ENCODE assay signal across 1 cellular context in the genomic region with DNA sequence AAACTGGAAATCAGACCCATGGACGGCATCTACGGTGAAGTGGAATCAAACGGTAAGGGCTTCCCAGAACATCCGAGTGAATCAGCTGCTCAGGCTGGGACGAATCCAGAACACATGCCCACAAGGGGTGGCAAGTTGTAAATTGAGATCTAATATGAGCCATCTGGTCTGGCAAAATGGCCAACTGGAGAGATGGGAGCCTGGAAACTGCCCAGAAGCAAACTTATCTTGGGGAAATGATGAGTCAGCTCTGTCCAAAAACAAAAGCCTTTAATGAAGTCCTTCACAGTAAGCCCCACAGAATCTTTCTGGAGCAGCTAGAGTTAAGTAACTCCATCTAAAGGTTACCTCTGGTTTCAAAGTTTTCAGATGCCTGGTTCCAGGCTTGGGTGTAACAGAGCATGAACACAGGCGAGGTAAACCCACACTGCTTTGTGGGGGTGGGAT.
TF ChIP-seq lines count a peak whose summit lies in the region.

No MANE protein-coding gene starts in this region.

TF ChIP-seq in IMR-90, 13 proteins besides CTCF, POLR2A, EP300 and RAD21:
- TF ChIP-seq FOS (IDR thresholded peaks at IDR 0.05; ENCODE audit: low read depth, low read length): peak; percentile 49; the same call in 1 of the 2 replicates
- peak; percentile 37; the same call in 1 of the 2 replicates for TF ChIP-seq BHLHE40 (IDR thresholded peaks at IDR 0.05; ENCODE audit: low read depth, low read length)
- TF ChIP-seq MAZ (IDR thresholded peaks at IDR 0.05; ENCODE audit: borderline replicate concordance, low read depth, low read length): no peak
- TF ChIP-seq MAFK (IDR thresholded peaks at IDR 0.05; ENCODE audit: low read depth, low read length): peak; percentile 98
- no peak for TF ChIP-seq SMC3 (IDR thresholded peaks at IDR 0.05; ENCODE audit: low read depth, low read length)
- no peak for TF ChIP-seq RCOR1 (IDR thresholded peaks at IDR 0.05; ENCODE audit: insufficient replicate concordance, low read length)
- TF ChIP-seq NFE2L2 (IDR thresholded peaks at IDR 0.05; ENCODE audit: low read depth, low read length): no peak
- no peak; the same call in 1 of the 2 replicates for TF ChIP-seq RFX5 (IDR thresholded peaks at IDR 0.05; ENCODE audit: low read depth, low read length)
- TF ChIP-seq, protein P1, sequence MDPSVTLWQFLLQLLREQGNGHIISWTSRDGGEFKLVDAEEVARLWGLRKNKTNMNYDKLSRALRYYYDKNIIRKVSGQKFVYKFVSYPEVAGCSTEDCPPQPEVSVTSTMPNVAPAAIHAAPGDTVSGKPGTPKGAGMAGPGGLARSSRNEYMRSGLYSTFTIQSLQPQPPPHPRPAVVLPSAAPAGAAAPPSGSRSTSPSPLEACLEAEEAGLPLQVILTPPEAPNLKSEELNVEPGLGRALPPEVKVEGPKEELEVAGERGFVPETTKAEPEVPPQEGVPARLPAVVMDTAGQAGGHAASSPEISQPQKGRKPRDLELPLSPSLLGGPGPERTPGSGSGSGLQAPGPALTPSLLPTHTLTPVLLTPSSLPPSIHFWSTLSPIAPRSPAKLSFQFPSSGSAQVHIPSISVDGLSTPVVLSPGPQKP (IDR thresholded peaks at IDR 0.05; ENCODE audit: borderline replicate concordance, low read depth, low read length): no peak
- TF ChIP-seq, protein P2, sequence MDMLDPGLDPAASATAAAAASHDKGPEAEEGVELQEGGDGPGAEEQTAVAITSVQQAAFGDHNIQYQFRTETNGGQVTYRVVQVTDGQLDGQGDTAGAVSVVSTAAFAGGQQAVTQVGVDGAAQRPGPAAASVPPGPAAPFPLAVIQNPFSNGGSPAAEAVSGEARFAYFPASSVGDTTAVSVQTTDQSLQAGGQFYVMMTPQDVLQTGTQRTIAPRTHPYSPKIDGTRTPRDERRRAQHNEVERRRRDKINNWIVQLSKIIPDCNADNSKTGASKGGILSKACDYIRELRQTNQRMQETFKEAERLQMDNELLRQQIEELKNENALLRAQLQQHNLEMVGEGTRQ (IDR thresholded peaks at IDR 0.05; ENCODE audit: low read depth, low read length): peak; percentile 50
- 0 out of 2 replicates have a peak, but pooled peaks have one; percentile 19 for TF ChIP-seq MXI1 (IDR thresholded peaks at IDR 0.05; ENCODE audit: borderline replicate concordance, low read depth, low read length)
- no peak for TF ChIP-seq CHD1 (IDR thresholded peaks at IDR 0.05; ENCODE audit: low read depth, low read length)
